8 cellular contexts compared by ENCODE assay signal in the genomic region with DNA sequence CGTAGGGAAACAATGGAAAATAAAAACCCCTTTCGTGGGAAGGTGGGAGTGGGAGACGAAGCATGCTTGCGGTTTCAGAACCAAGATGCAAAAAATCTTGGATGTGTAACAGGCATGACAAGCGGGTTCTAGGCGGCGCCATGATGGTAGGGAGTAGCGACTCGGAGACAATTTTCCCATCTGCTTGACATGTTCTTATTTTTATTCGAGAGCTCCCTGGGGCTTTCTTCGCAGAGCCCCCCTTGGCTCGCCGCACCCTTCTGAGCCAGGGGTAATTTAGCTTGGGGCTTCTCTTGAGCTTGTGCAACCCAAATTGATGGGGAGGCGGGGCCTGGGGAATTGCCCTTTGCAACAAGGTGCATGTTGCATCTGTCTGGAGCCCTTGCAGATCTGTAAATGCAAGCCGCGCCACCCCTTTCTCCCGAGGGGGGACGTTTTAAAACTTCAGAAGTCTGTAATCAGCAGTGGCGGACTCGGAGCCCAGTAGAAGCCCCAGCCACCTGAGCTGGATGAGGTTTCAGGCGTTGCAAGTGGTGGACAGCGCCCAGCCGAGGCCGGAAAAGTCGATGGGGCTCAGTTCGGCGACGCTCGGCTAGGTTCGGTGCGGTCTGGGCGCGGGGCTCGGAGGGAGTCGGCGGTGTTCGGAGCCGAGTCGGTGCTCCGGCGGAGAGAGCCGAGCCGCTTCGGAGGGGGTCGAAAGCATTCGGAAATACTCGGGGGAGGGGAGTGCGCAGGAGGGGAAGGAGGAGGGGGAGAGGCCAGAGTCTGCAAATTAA.
DNase-seq lines count a peak whose midpoint lies in the region; ATAC-seq and TF ChIP-seq lines count a peak whose summit lies in the region.

No MANE protein-coding gene starts in this region.

- DNase-seq in NOMO-1 treated with DMSO at 0.1 percent for 48 hours (lab: John Stamatoyannopoulos, UW; ENCODE audit: unreplicated experiment) (peak; percentile 17), NOMO-1 treated with dmso at 0.1 percent for 144 hours (lab: John Stamatoyannopoulos, UW; ENCODE audit: unreplicated experiment) (no peak), RWPE2 (ENCODE audit: low spot score) (peak; percentile 73), adipocyte (ENCODE audit: low read depth) (peak; percentile 90), head of caudate nucleus (peak; percentile 77 to 95 (median 90)), nucleus accumbens (lab: John Stamatoyannopoulos, UW) (peak in 53 of 56 donors; percentile 47 to 93 (median 82)), substantia nigra (lab: John Stamatoyannopoulos, UW) (peak in 48 of 49 donors; percentile 36 to 92 (median 82))

- H3K27ac ChIP-seq in RWPE2 (ENCODE audit: poor library complexity, severe bottlenecking) (no peak overlapping the region), substantia nigra (ENCODE audit: low read depth, low read length, poor library complexity, severe bottlenecking) (peak overlapping the region; percentile 96)

- H3K9ac ChIP-seq in adipocyte (ENCODE audit: low read length), result no peak overlapping the region

- H3K36me3 ChIP-seq in RWPE2 (ENCODE audit: low read depth), result no peaks in the 10 kb centered on the region
- no peaks in the 10 kb centered on the region for H3K36me3 ChIP-seq in adipocyte (ENCODE audit: control insufficient read depth, insufficient read depth, low read length, severe bottlenecking)

- no peak for TF ChIP-seq CTCF in RWPE2 (IDR thresholded peaks at IDR 0.05; ENCODE audit: poor library complexity, severe bottlenecking)

- H3K4me1 ChIP-seq in RWPE2 (ENCODE audit: insufficient read depth, poor library complexity, severe bottlenecking) (no peaks in the 10 kb centered on the region), adipocyte (ENCODE audit: control insufficient read depth, insufficient read depth, low read length) (no peaks in the 10 kb centered on the region)

- peaks cover 89% of the 10 kb centered on the region for H3K27me3 ChIP-seq in RWPE2 (ENCODE audit: insufficient read depth, poor library complexity, severe bottlenecking)
- peaks cover 75% of the 10 kb centered on the region for H3K27me3 ChIP-seq in adipocyte (replicated peaks; ENCODE audit: control insufficient read depth, insufficient read depth, low read length)

- H3K4me3 ChIP-seq in RWPE2 (ENCODE audit: severe bottlenecking) (no peak overlapping the region), adipocyte (ENCODE audit: low read length) (no peak overlapping the region)

- H3K9me3 ChIP-seq in RWPE2 (ENCODE audit: severe bottlenecking) (no peaks in the 10 kb centered on the region), adipocyte (ENCODE audit: control insufficient read depth, low read length) (peaks cover 3% of the 10 kb centered on the region)

- intact Hi-C loops in head of caudate nucleus (cut with DNase I), result loop anchor here (5.0 kb wide), 2 partner anchors 43 to 123 kb away; no protein-coding TSS in a partner anchor

- ATAC-seq in RWPE2 (ENCODE audit: low read depth) (peak; percentile 85), GM21825 (IDR thresholded peaks at IDR 0.05; ENCODE audit: unreplicated experiment) (no peak)
